In the genomic region with DNA sequence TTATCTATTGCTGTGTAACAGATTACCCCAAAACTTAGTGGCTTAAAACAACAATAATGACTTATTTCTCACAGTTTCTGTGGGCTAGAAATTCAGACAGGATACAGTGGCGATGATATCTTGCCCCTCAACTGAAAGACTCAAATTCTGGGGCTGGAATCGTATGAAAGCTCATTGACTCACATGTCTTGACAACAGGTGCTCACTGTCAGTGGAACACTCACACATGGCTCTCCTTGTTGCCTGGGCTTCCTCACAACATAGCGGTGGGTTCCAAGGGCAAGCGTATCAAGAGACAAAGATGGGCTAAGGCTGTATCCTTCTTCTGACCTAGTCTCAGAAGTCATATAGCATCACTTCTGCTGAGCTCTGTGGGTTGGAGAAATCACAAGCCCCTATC, we compare ENCODE assay signal across 8 cellular contexts. TPM values are rescaled to one million over a fixed set of nuclear protein-coding genes. Genes with fewer than 3 reads are reported as not detected.
DNase-seq lines count a peak whose midpoint lies in the region; ATAC-seq and TF ChIP-seq lines count a peak whose summit lies in the region.

No MANE protein-coding gene starts in this region.

- H3F3A ChIP-seq in GM23338 (replicated peaks; ENCODE audit: low read depth): 0 out of 2 replicates have a peak, but pooled peaks cover 6% of the 10 kb centered on the region

- H3K4me3 Mint-ChIP-seq in GM23338: no peak overlapping the region

- ATAC-seq in GM18909 (IDR thresholded peaks at IDR 0.05; ENCODE audit: poor library complexity, unreplicated experiment) (peak; percentile 44), HG03139 (IDR thresholded peaks at IDR 0.05; ENCODE audit: unreplicated experiment) (peak; percentile 33), sciatic nerve (no peak), GM21360 (IDR thresholded peaks at IDR 0.05; ENCODE audit: unreplicated experiment) (no peak), GM19324 (IDR thresholded peaks at IDR 0.05; ENCODE audit: low FRiP score, unreplicated experiment) (no peak), GM23338 (no peak)

- H4K20me1 ChIP-seq in GM23338 (replicated peaks; ENCODE audit: insufficient read depth): no peaks in the 10 kb centered on the region

- peak overlapping the region in 14 of 21 experiments; percentile 26 to 90 (median 64) for H3K27ac ChIP-seq in skin epidermis
- no peak overlapping the region for H3K27ac ChIP-seq in GM23338 (ENCODE audit: low read depth)

- H3K4me1 ChIP-seq in GM23338 (ENCODE audit: insufficient read depth): peaks cover 6% of the 10 kb centered on the region; the same call in 1 of the 2 replicates

- H3K27me3 ChIP-seq in GM23338 (ENCODE audit: insufficient read depth): no peaks in the 10 kb centered on the region

- H3K36me3 Mint-ChIP-seq in GM23338 (ENCODE audit: low read depth): peaks cover 5% of the 10 kb centered on the region; the same call in 2 of the 3 replicates

- no peaks in the 10 kb centered on the region for H3K36me3 ChIP-seq in GM23338 (ENCODE audit: insufficient read depth)

- H3K9me3 Mint-ChIP-seq in GM23338: peaks cover 13% of the 10 kb centered on the region; the same call in 2 of the 3 replicates

- intact Hi-C loops in sciatic nerve (cut with DNase I): no loop called here

- peaks cover 6% of the 10 kb centered on the region for H3K27me3 Mint-ChIP-seq in GM23338 (ENCODE audit: insufficient read depth, low read depth, poor library complexity)

- no peak overlapping the region for H2AFZ ChIP-seq in GM23338

- H3K9me2 ChIP-seq in GM23338 (ENCODE audit: insufficient read depth): no peaks in the 10 kb centered on the region

- no peaks in the 10 kb centered on the region; the same call in 1 of the 2 replicates for H3K79me2 ChIP-seq in GM23338 (replicated peaks; ENCODE audit: insufficient read depth)

- no peak for TF ChIP-seq CTCF in GM23338 (conservative IDR thresholded peaks at IDR 0.05; ENCODE audit: low read depth in 2 of 2)

- peak; percentile 41 for DNase-seq in activated T-cell treated with anti-CD3 and anti-CD28 coated beads, Interleukin-2, amount 50 U/mL, for 1 hour
- DNase-seq in sciatic nerve (ENCODE audit: low spot score): no peak
- DNase-seq in GM23338 (ENCODE audit: low spot score): no peak

- H3K4me1 Mint-ChIP-seq in GM23338: peaks cover 13% of the 10 kb centered on the region

- H3K27ac Mint-ChIP-seq in GM23338: no peak overlapping the region

- H3K4me3 ChIP-seq in skin epidermis: no peak overlapping the region
- H3K4me3 ChIP-seq in GM23338: no peak overlapping the region

- no peak overlapping the region for H3K4me2 ChIP-seq in GM23338

TF ChIP-seq in GM23338, 12 proteins besides CTCF, POLR2A, EP300 and RAD21:
- TF ChIP-seq CREB1 (CRISPR knock-in tag; IDR thresholded peaks at IDR 0.05; ENCODE audit: low read depth) (no peak), ZNF462 (CRISPR knock-in tag; IDR thresholded peaks at IDR 0.05) (no peak), REST (IDR thresholded peaks at IDR 0.05; ENCODE audit: unreplicated experiment) (no peak), POLR2AphosphoS5 (IDR thresholded peaks at IDR 0.05; ENCODE audit: low read depth) (no peak), EZH2phosphoT487 (IDR thresholded peaks at IDR 0.05; ENCODE audit: unreplicated experiment) (no peak), NANOG (IDR thresholded peaks at IDR 0.05; ENCODE audit: borderline replicate concordance) (no peak), JUNB (IDR thresholded peaks at IDR 0.05; ENCODE audit: unreplicated experiment) (no peak), ZNF114 (CRISPR knock-in tag; IDR thresholded peaks at IDR 0.05) (no peak)
TF ChIP-seq in GM23338: peak in this region for 0.

RNA-seq across cellular contexts. Expression of gene GNPDA1, which starts 3.7 kb away (rescaled TPM):
- 23.9 TPM for total RNA-seq in sciatic nerve
- 117 and 149 TPM in 2 replicates for total RNA-seq in GM23338 (2014; rRNA removed; shearing (Covaris generic))
- 47.0 and 47.6 TPM in 2 replicates for polyA plus RNA-seq in GM23338 (2016; fragmentation: Nextera tagmentation; extraction: Ambion mirVana)

RNA-seq across cellular contexts. Expression of gene RNF14, which starts 47.7 kb away (rescaled TPM):
- 58.1 TPM for total RNA-seq in sciatic nerve
- 18.1 and 19.0 TPM in 2 replicates for total RNA-seq in GM23338 (2014; rRNA removed; shearing (Covaris generic))
- 4.5 and 8.9 TPM in 2 replicates for polyA plus RNA-seq in GM23338 (2016; fragmentation: Nextera tagmentation; extraction: Ambion mirVana)

RNA-seq across cellular contexts. Expression of gene PCDH12, which starts 58.6 kb away (rescaled TPM):
- 7.0 TPM for total RNA-seq in sciatic nerve
- 0.12 and 0.14 TPM in 2 replicates for total RNA-seq in GM23338 (2014; rRNA removed; shearing (Covaris generic))
- 0.29 and 0.33 TPM in 2 replicates for polyA plus RNA-seq in GM23338 (2016; fragmentation: Nextera tagmentation; extraction: Ambion mirVana)

Comparison
In these comparisons a context has a peak if more than half of its experiments do, and no peak if none do; other contexts are left out.
1. ATAC-seq: peak in GM18909 (single experiment) and HG03139 (single experiment); none in sciatic nerve (single experiment), GM21360 (single experiment), GM19324 (single experiment) and GM23338 (single experiment).